Comparison of ENCODE assay signal across 2 cellular contexts in genomic region chr16:88410297-88410968, GRCh38.
TF ChIP-seq lines count a peak whose summit lies in the region.
"Not testable (repeated sequence)": the region's sequence is repeated elsewhere in the genome, so short reads cannot be mapped to it uniquely, and the experiment has no call there.

No MANE protein-coding gene starts in this region.

TF ChIP-seq in GM12878, 131 proteins besides CTCF, POLR2A, EP300 and RAD21:
- peak; percentile 2 for TF ChIP-seq USF1 (IDR thresholded peaks at IDR 0.05; ENCODE audit: borderline replicate concordance, extremely low read length, insufficient read depth, low read depth, low read length)

TF ChIP-seq in HepG2, 621 proteins besides CTCF, POLR2A, EP300 and RAD21:
- TF ChIP-seq CREB1 (IDR thresholded peaks at IDR 0.05) (peak; percentile 85), RAD51 (IDR thresholded peaks at IDR 0.05; ENCODE audit: borderline replicate concordance) (peak; percentile 87), MNT (IDR thresholded peaks at IDR 0.05) (peak; percentile 26; the same call in 1 of the 2 replicates), USF2 (IDR thresholded peaks at IDR 0.05; ENCODE audit: low read depth, low read length) (peak; percentile 89)
- not testable (repeated sequence) for TF ChIP-seq CREB1 (CRISPR knock-in tag; IDR thresholded peaks at IDR 0.05); USF2 (CRISPR knock-in tag; IDR thresholded peaks at IDR 0.05; ENCODE audit: borderline replicate concordance)
